In genomic region chr1:161391136-161391535, GRCh38 we compare ENCODE assay signal across 14 cellular contexts. TPM values are rescaled to one million over a fixed set of nuclear protein-coding genes. Genes with fewer than 3 reads are reported as not detected.
DNase-seq lines count a peak whose midpoint lies in the region; TF ChIP-seq lines count a peak whose summit lies in the region.
"Not testable (repeated sequence)": the region's sequence is repeated elsewhere in the genome, so short reads cannot be mapped to it uniquely, and the experiment has no call there.
"Had no signal": no experiment of that assay in that cellular context is flagged by ENCODE, and none has a peak within 500 bp of the region (broad histone marks: within the 10 kb centered on the region; RNA-seq: fewer than 3 reads in every experiment).

No MANE protein-coding gene starts in this region.

- not testable (repeated sequence) for H3K4me3 ChIP-seq in DOHH2 (ENCODE audit: low read length)
- H3K4me3 ChIP-seq in OCI-LY7 (ENCODE audit: low read depth, low read length, poor library complexity, severe bottlenecking) (peak overlapping the region; percentile 84), endocrine pancreas (ENCODE audit: control insufficient read depth, insufficient read depth, low read length) (peak overlapping the region; percentile 76), parathyroid adenoma (ENCODE audit: low read depth, low read length) (peak overlapping the region; percentile 87)

- H3K27ac Mint-ChIP-seq in activated CD4-positive, alpha-beta T cell treated with anti-CD3 and anti-CD28 coated beads, Interleukin-2, amount 10 ng/mL, durations not matched to agents 24 days and 14 days: peak overlapping the region; percentile 10
- not testable (repeated sequence) for H3K27ac Mint-ChIP-seq in activated naive CD4-positive, alpha-beta T cell treated with anti-CD3 and anti-CD28 coated beads, Interleukin-2, amount 50 U/mL, for 24 hours; mesothelial cell of epicardium

- peaks cover 43% of the 10 kb centered on the region for H3K4me1 Mint-ChIP-seq in activated CD4-positive, alpha-beta T cell treated with anti-CD3 and anti-CD28 coated beads, Interleukin-2, amount 10 ng/mL, durations not matched to agents 24 days and 14 days
- peaks cover 31% of the 10 kb centered on the region for H3K4me1 Mint-ChIP-seq in activated naive CD4-positive, alpha-beta T cell treated with anti-CD3 and anti-CD28 coated beads, Interleukin-2, amount 50 U/mL, for 24 hours
- H3K4me1 Mint-ChIP-seq in mesothelial cell of epicardium: peaks cover 14% of the 10 kb centered on the region

- H3K27me3 ChIP-seq in DOHH2 (ENCODE audit: control insufficient read depth, low read length); endocrine pancreas (ENCODE audit: control insufficient read depth, insufficient read depth, low read length); parathyroid adenoma (ENCODE audit: control insufficient read depth, insufficient read depth, low read length): not testable (repeated sequence)

- H3K9ac ChIP-seq in endocrine pancreas (ENCODE audit: control insufficient read depth, insufficient read depth, low read length); parathyroid adenoma: not testable (repeated sequence)

- not testable (repeated sequence) for DNase-seq in OCI-LY7 (ENCODE audit: low spot score); activated CD4-positive, alpha-beta T cell treated with anti-CD3 and anti-CD28 coated beads, Interleukin-2, amount 10 ng/mL, durations not matched to agents 24 days and 14 days; mesothelial cell of epicardium (ENCODE audit: low spot score in 2 of 2, unreplicated experiment in 2 of 2)

- not testable (repeated sequence) for H3K9me3 ChIP-seq in DOHH2 (ENCODE audit: control insufficient read depth, insufficient read depth, low read length); OCI-LY7 (ENCODE audit: low read length); endocrine pancreas (ENCODE audit: control insufficient read depth, low read length); parathyroid adenoma (ENCODE audit: control insufficient read depth, low read length)

- intact Hi-C loops in OCI-LY7 (cut with micrococcal nuclease; ENCODE audit: unreplicated experiment): loop anchor here (10.0 kb wide), 1 partner anchor 54 kb away; no protein-coding TSS in a partner anchor
- intact Hi-C loops in activated CD4-positive, alpha-beta T cell treated with anti-CD3 and anti-CD28 coated beads, Interleukin-2, amount 10 ng/mL, durations not matched to agents 24 days and 14 days (cut with micrococcal nuclease): loop anchor here (10.0 kb wide), 1 partner anchor 346 kb away; the partner anchor contains the start of gene USF1

- peak overlapping the region; percentile 83 for H3K4me3 Mint-ChIP-seq in activated CD4-positive, alpha-beta T cell treated with anti-CD3 and anti-CD28 coated beads, Interleukin-2, amount 10 ng/mL, durations not matched to agents 24 days and 14 days
- H3K4me3 Mint-ChIP-seq in activated naive CD4-positive, alpha-beta T cell treated with anti-CD3 and anti-CD28 coated beads, Interleukin-2, amount 50 U/mL, for 24 hours: peak overlapping the region; percentile 93
- H3K4me3 Mint-ChIP-seq in mesothelial cell of epicardium: peak overlapping the region; percentile 84

- not testable (repeated sequence) for H3K36me3 ChIP-seq in DOHH2 (ENCODE audit: control insufficient read depth, low read length); OCI-LY7 (ENCODE audit: insufficient read depth, low read length); endocrine pancreas (ENCODE audit: control insufficient read depth, insufficient read depth, low read length); parathyroid adenoma (ENCODE audit: control insufficient read depth, insufficient read depth, low read length)

- not testable (repeated sequence) for H3K79me2 ChIP-seq in DOHH2 (ENCODE audit: control insufficient read depth, low read length); OCI-LY7 (ENCODE audit: insufficient read depth, low read depth, low read length); parathyroid adenoma

- H3K27ac ChIP-seq in DOHH2 (ENCODE audit: low read depth, low read length); OCI-LY7 (ENCODE audit: low read depth, low read length, poor library complexity, severe bottlenecking); parathyroid adenoma: not testable (repeated sequence)

- not testable (repeated sequence) for H3K9me2 ChIP-seq in DOHH2 (replicated peaks; ENCODE audit: control insufficient read depth, low read length); OCI-LY7 (ENCODE audit: insufficient read depth, low read length)

- not testable (repeated sequence) for TF ChIP-seq CTCF in DOHH2 (IDR thresholded peaks at IDR 0.05; ENCODE audit: low read depth, low read length, poor library complexity, severe bottlenecking); OCI-LY7 (conservative IDR thresholded peaks at IDR 0.05; ENCODE audit: low read length); mesothelial cell of epicardium (IDR thresholded peaks at IDR 0.05; ENCODE audit: unreplicated experiment); parathyroid adenoma (IDR thresholded peaks at IDR 0.05)

- H3K27me3 Mint-ChIP-seq in activated CD4-positive, alpha-beta T cell treated with anti-CD3 and anti-CD28 coated beads, Interleukin-2, amount 10 ng/mL, durations not matched to agents 24 days and 14 days; activated naive CD4-positive, alpha-beta T cell treated with anti-CD3 and anti-CD28 coated beads, Interleukin-2, amount 50 U/mL, for 24 hours; mesothelial cell of epicardium (ENCODE audit: low read depth): not testable (repeated sequence)

- peak overlapping the region; percentile 90; the same call in 1 of the 2 replicates for H2AFZ ChIP-seq in OCI-LY7 (ENCODE audit: low read length)
- not testable (repeated sequence) for H2AFZ ChIP-seq in parathyroid adenoma

- POLR2A ChIA-PET in OCI-LY7 (lab: Charles Lee): interaction anchor here (1.3 kb wide), 1 partner anchor 9 kb away, joined by 6 read pairs; no protein-coding TSS in a partner anchor

- H3F3A ChIP-seq in DOHH2 (ENCODE audit: control insufficient read depth, insufficient read depth): not testable (repeated sequence)

- H3K4me2 ChIP-seq in DOHH2 (ENCODE audit: low read length): peak overlapping the region; percentile 96
- peak overlapping the region; percentile 97 for H3K4me2 ChIP-seq in OCI-LY7 (ENCODE audit: low read length)
- peak overlapping the region; percentile 99 for H3K4me2 ChIP-seq in parathyroid adenoma (ENCODE audit: low read length)

- peaks cover 14% of the 10 kb centered on the region for H3K4me1 ChIP-seq in DOHH2 (ENCODE audit: control insufficient read depth, low read length)
- H3K4me1 ChIP-seq in OCI-LY7 (ENCODE audit: insufficient read depth, low read length, poor library complexity, severe bottlenecking): peaks cover 18% of the 10 kb centered on the region
- not testable (repeated sequence) for H3K4me1 ChIP-seq in endocrine pancreas (ENCODE audit: control insufficient read depth, insufficient read depth, low read length); parathyroid adenoma

- not testable (repeated sequence) for BruUV-seq in OCI-LY7 (replicated peaks; lab: Mats Ljungman, UMichigan)

- H3K36me3 Mint-ChIP-seq in activated CD4-positive, alpha-beta T cell treated with anti-CD3 and anti-CD28 coated beads, Interleukin-2, amount 10 ng/mL, durations not matched to agents 24 days and 14 days (ENCODE audit: low read depth); activated naive CD4-positive, alpha-beta T cell treated with anti-CD3 and anti-CD28 coated beads, Interleukin-2, amount 50 U/mL, for 24 hours; mesothelial cell of epicardium: not testable (repeated sequence)

- CTCF ChIA-PET in OCI-LY7 (lab: Charles Lee; ENCODE audit: unreplicated experiment): interaction anchor here (1.4 kb wide), 1 partner anchor 9 kb away, joined by 3 read pairs; no protein-coding TSS in a partner anchor

- not testable (repeated sequence) for H3K9me3 Mint-ChIP-seq in activated CD4-positive, alpha-beta T cell treated with anti-CD3 and anti-CD28 coated beads, Interleukin-2, amount 10 ng/mL, durations not matched to agents 24 days and 14 days; activated naive CD4-positive, alpha-beta T cell treated with anti-CD3 and anti-CD28 coated beads, Interleukin-2, amount 50 U/mL, for 24 hours; mesothelial cell of epicardium

- not testable (repeated sequence) for H4K20me1 ChIP-seq in DOHH2 (ENCODE audit: control insufficient read depth, insufficient read depth, low read depth, low read length); OCI-LY7 (ENCODE audit: insufficient read depth, low read length)

RNA-seq across cellular contexts. Expression of gene CFAP126, which starts 23.5 kb away (rescaled TPM):
- total RNA-seq in OCI-LY7 (2014; rRNA removed; shearing (Covaris generic)): not detected in 2 replicates
- total RNA-seq in OCI-LY7 (2022) (not detected in 2 replicates), mesothelial cell of epicardium (not detected in 3 replicates)
- not detected in 2 replicates for total RNA-seq in activated CD4-positive, alpha-beta T cell treated with anti-CD3 and anti-CD28 coated beads, Interleukin-2, amount 10 ng/mL, durations not matched to agents 24 days and 14 days
- total RNA-seq: G401, H7, K562, myocyte, Right ventricle myocardium inferior, spleen, urinary bladder had no signal
